18 cellular contexts compared by ENCODE assay signal in the genomic region with DNA sequence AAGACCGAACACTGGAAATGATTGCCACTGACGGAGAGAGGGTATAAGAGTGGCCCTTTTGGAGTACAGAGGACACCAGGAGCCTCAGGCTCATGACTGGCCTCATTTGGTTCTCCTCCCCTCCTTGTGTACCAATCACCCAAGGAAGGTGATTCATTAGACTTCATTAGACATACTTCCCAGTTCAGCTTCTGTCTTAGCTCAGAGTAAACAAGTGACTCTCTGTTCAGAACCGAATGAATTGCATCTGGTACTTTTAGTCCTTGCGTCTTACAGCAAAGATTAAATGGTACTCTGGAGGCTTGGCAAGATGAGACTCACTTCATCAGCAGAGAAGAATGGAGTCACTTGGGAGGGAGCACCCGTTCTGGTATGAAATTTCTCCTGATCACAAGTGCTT.
A peak's percentile ranks its signal among the peaks of the same experiment; 100 is the strongest.
DNase-seq lines count a peak whose midpoint lies in the region; ATAC-seq, FAIRE-seq and TF ChIP-seq lines count a peak whose summit lies in the region.
"Had no signal": no experiment of that assay in that cellular context is flagged by ENCODE, and none has a peak within 500 bp of the region (broad histone marks: within the 10 kb centered on the region; RNA-seq: fewer than 3 reads in every experiment).

No MANE protein-coding gene starts in this region.

- peaks cover 3% of the 10 kb centered on the region for H3K9me3 Mint-ChIP-seq in activated CD4-positive, alpha-beta T cell treated with anti-CD3 and anti-CD28 coated beads for 36 hours (ENCODE audit: low read depth)
- peaks cover 2% of the 10 kb centered on the region for H3K9me3 Mint-ChIP-seq in activated CD4-positive, alpha-beta T cell treated with anti-CD3 and anti-CD28 coated beads, Interleukin-2, amount 10 ng/mL, durations not matched to agents 7 days and 5 days

- peaks cover 44% of the 10 kb centered on the region for H3K4me1 Mint-ChIP-seq in activated CD4-positive, alpha-beta T cell treated with anti-CD3 and anti-CD28 coated beads for 36 hours
- H3K4me1 Mint-ChIP-seq in activated CD4-positive, alpha-beta T cell treated with anti-CD3 and anti-CD28 coated beads, Interleukin-2, amount 10 ng/mL, durations not matched to agents 7 days and 5 days = peaks cover 16% of the 10 kb centered on the region

- no peak overlapping the region for H3K27ac Mint-ChIP-seq in activated CD4-positive, alpha-beta T cell treated with anti-CD3 and anti-CD28 coated beads for 36 hours
- H3K27ac Mint-ChIP-seq in activated CD4-positive, alpha-beta T cell treated with anti-CD3 and anti-CD28 coated beads, Interleukin-2, amount 10 ng/mL, durations not matched to agents 7 days and 5 days = no peak overlapping the region
- H3K27ac Mint-ChIP-seq: stimulated activated naive CD8-positive, alpha-beta T cell treated with anti-CD3 and anti-CD28 coated beads, Interleukin-15, amount 100 ng/mL, for 72 hours had no signal

- intact Hi-C loops in activated CD4-positive, alpha-beta T cell treated with anti-CD3 and anti-CD28 coated beads for 36 hours (cut with DNase I, micrococcal nuclease) = loop anchor here in 1 of 2 experiments (5.0 kb wide), 2 partner anchors 76 to 114 kb away; a partner anchor contains a TSS
- intact Hi-C loops in transverse colon (cut with DNase I; ENCODE audit: low total_unique reads) = loop anchor here (5.0 kb wide), 1 partner anchor 74 kb away; no protein-coding TSS in a partner anchor

- peak; percentile 23 for TF ChIP-seq EP300 in transverse colon (IDR thresholded peaks at IDR 0.05; ENCODE audit: low read depth)

- H3K27me3 Mint-ChIP-seq in activated CD4-positive, alpha-beta T cell treated with anti-CD3 and anti-CD28 coated beads for 36 hours = peaks cover 81% of the 10 kb centered on the region
- peaks cover 80% of the 10 kb centered on the region for H3K27me3 Mint-ChIP-seq in activated CD4-positive, alpha-beta T cell treated with anti-CD3 and anti-CD28 coated beads, Interleukin-2, amount 10 ng/mL, durations not matched to agents 7 days and 5 days

- TF ChIP-seq CTCF in transverse colon (IDR thresholded peaks at IDR 0.05) = no peak

- peaks cover 3% of the 10 kb centered on the region for H3K36me3 Mint-ChIP-seq in activated CD4-positive, alpha-beta T cell treated with anti-CD3 and anti-CD28 coated beads for 36 hours (ENCODE audit: low read depth)
- H3K36me3 Mint-ChIP-seq in activated CD4-positive, alpha-beta T cell treated with anti-CD3 and anti-CD28 coated beads, Interleukin-2, amount 10 ng/mL, durations not matched to agents 7 days and 5 days (ENCODE audit: low read depth) = no peaks in the 10 kb centered on the region
- H3K36me3 Mint-ChIP-seq: CD4-positive, alpha-beta memory T cell had no signal

- H3K27ac ChIP-seq in layer of hippocampus (ENCODE audit: low read depth, low read length) (peak overlapping the region; percentile 64), transverse colon (peak overlapping the region in 2 of 4 donors; percentile 16 to 17)
- H3K27ac ChIP-seq: PC-9 had no signal

- WGBS in transverse colon (ENCODE audit: low coverage in 1 of 2), 2 donors = 61 to 68% methylated on average over 4 to 5 of the region's 5 CpGs

- no peak overlapping the region for H3K4me3 Mint-ChIP-seq in activated CD4-positive, alpha-beta T cell treated with anti-CD3 and anti-CD28 coated beads for 36 hours
- no peak overlapping the region for H3K4me3 Mint-ChIP-seq in activated CD4-positive, alpha-beta T cell treated with anti-CD3 and anti-CD28 coated beads, Interleukin-2, amount 10 ng/mL, durations not matched to agents 7 days and 5 days
- H3K4me3 Mint-ChIP-seq: CD4-positive, alpha-beta memory T cell; stimulated activated naive CD8-positive, alpha-beta T cell treated with anti-CD3 and anti-CD28 coated beads, Interleukin-15, amount 100 ng/mL, for 72 hours had no signal

- TF ChIP-seq POLR2A in transverse colon (IDR thresholded peaks at IDR 0.05) = no peak

- DNase-seq in activated CD4-positive, alpha-beta T cell treated with anti-CD3 and anti-CD28 coated beads for 36 hours = no peak
- no peak for DNase-seq in activated CD4-positive, alpha-beta T cell treated with anti-CD3 and anti-CD28 coated beads, Interleukin-2, amount 10 ng/mL, durations not matched to agents 7 days and 5 days
- no peak for DNase-seq in transverse colon
- DNase-seq in hepatic stellate cell (ENCODE audit: low spot score) = no peak
- DNase-seq in frontal cortex (ENCODE audit: low spot score in 2 of 2) = no peak
- DNase-seq: 8988T; aorta; CD4-positive, alpha-beta memory T cell; glutamatergic neuron; islet precursor cell; NCI-H187 treated with DMSO at 0.1 percent for 48 hours; NCI-H526; PC-9; stimulated activated CD4-positive, alpha-beta T cell treated with anti-CD3 and anti-CD28 coated beads, Interleukin-12 subunit alpha, Interleukin-12 subunit beta, amount 100 ng/mL, for 4 hours; stimulated activated naive CD8-positive, alpha-beta T cell treated with anti-CD3 and anti-CD28 coated beads, Interleukin-15, amount 100 ng/mL, for 72 hours had no signal

- H3K36me3 ChIP-seq in transverse colon = no peaks in the 10 kb centered on the region

- POLR2A ChIA-PET in activated CD4-positive, alpha-beta T cell treated with anti-CD3 and anti-CD28 coated beads for 36 hours (lab: Charles Lee) = no interaction called here
- POLR2A ChIA-PET in activated CD4-positive, alpha-beta T cell treated with anti-CD3 and anti-CD28 coated beads, Interleukin-2, amount 10 ng/mL, durations not matched to agents 7 days and 5 days (lab: Charles Lee) = no interaction called here

- CTCF ChIA-PET in activated CD4-positive, alpha-beta T cell treated with anti-CD3 and anti-CD28 coated beads for 36 hours (lab: Charles Lee) = no interaction called here
- CTCF ChIA-PET in activated CD4-positive, alpha-beta T cell treated with anti-CD3 and anti-CD28 coated beads, Interleukin-2, amount 10 ng/mL, durations not matched to agents 7 days and 5 days (lab: Charles Lee) = interaction anchor here (1.5 kb wide), 1 partner anchor 16 kb away, joined by 5 read pairs; no protein-coding TSS in a partner anchor

- no peaks in the 10 kb centered on the region for H3K27me3 ChIP-seq in layer of hippocampus (ENCODE audit: control insufficient read depth, insufficient read depth, low read length)
- H3K27me3 ChIP-seq in transverse colon = no peaks in the 10 kb centered on the region

- no peak overlapping the region for H3K4me3 ChIP-seq in transverse colon
- H3K4me3 ChIP-seq: PC-9 had no signal

- H3K4me1 ChIP-seq in transverse colon = peaks cover 0 to 15% (median 6%) of the 10 kb centered on the region in 4 donors

- no peaks in the 10 kb centered on the region for H3K9me3 ChIP-seq in transverse colon

- FAIRE-seq in frontal cortex (lab: Jason Lieb, UNC) = no peak

- peak; percentile 69 for ATAC-seq in activated CD4-positive, alpha-beta T cell treated with anti-CD3 and anti-CD28 coated beads for 36 hours
- ATAC-seq in esophagus mucosa = peak; percentile 91
- no peak for ATAC-seq in HG03432 (IDR thresholded peaks at IDR 0.05; ENCODE audit: unreplicated experiment)
- ATAC-seq: stimulated activated naive CD8-positive, alpha-beta T cell treated with anti-CD3 and anti-CD28 coated beads, Interleukin-15, amount 100 ng/mL, for 72 hours had no signal

- in situ Hi-C loops in transverse colon (cut with MboI; ENCODE audit: low pct_ligation_motif_present in 1 of 4, low pct_unique_long_range_greater_than_20kb in 1 of 4, low sequenced_read_pairs in 3 of 4) = no loop called here
